In genomic region chr19:50341091-50341564, GRCh38 we compare ENCODE assay signal across 11 cellular contexts. TPM values are rescaled to one million over a fixed set of nuclear protein-coding genes. Genes with fewer than 3 reads are reported as not detected.
DNase-seq lines count a peak whose midpoint lies in the region; ATAC-seq, FAIRE-seq and TF ChIP-seq lines count a peak whose summit lies in the region.
"Had no signal": no experiment of that assay in that cellular context is flagged by ENCODE, and none has a peak within 500 bp of the region (broad histone marks: within the 10 kb centered on the region; RNA-seq: fewer than 3 reads in every experiment).

No MANE protein-coding gene starts in this region.

- DNase-seq in GM18507 (ENCODE audit: extremely low spot score, insufficient read length, low read depth) (no peak), Karpas-422 (peak; percentile 97), right lobe of liver (no peak), NCI-H187 treated with DMSO at 0.1 percent for 48 hours (lab: John Stamatoyannopoulos, UW) (no peak), T-helper 2 cell (no peak), NCI-H345 (lab: John Stamatoyannopoulos, UW) (no peak)
- DNase-seq in stimulated activated CD4-positive, alpha-beta T cell treated with anti-CD3 and anti-CD28 coated beads, Interleukin-4, amount 100 ng/mL, for 4 hours: no peak
- DNase-seq: mesenchymal stem cell, testis had no signal

- H3K9me3 ChIP-seq in Karpas-422 (ENCODE audit: low read length) (no peaks in the 10 kb centered on the region; the same call in 1 of the 2 replicates), right lobe of liver (no peaks in the 10 kb centered on the region)
- H3K9me3 ChIP-seq: testis had no signal

- peak; percentile 96 for FAIRE-seq in GM18507 (lab: Jason Lieb, UNC)

- peaks cover 28% of the 10 kb centered on the region; the same call in 1 of the 2 replicates for H4K20me1 ChIP-seq in Karpas-422 (ENCODE audit: insufficient read depth, low read depth, low read length)

- H2AFZ ChIP-seq in Karpas-422 (ENCODE audit: low read length): no peak overlapping the region

- H3K36me3 ChIP-seq in Karpas-422 (ENCODE audit: insufficient read depth, low read length) (peaks cover 48% of the 10 kb centered on the region), right lobe of liver (no peaks in the 10 kb centered on the region)

- H3K27me3 ChIP-seq in Karpas-422 (ENCODE audit: low read length) (no peaks in the 10 kb centered on the region), right lobe of liver (no peaks in the 10 kb centered on the region)
- H3K27me3 ChIP-seq: testis had no signal

- intact Hi-C loops in right lobe of liver (cut with DNase I): no loop called here

- H3K79me2 ChIP-seq in Karpas-422 (ENCODE audit: low read length): peaks cover 49% of the 10 kb centered on the region

- H3K27ac ChIP-seq in Karpas-422 (ENCODE audit: low read length) (peak overlapping the region; percentile 95), right lobe of liver (no peak overlapping the region)
- H3K27ac ChIP-seq: testis had no signal

- H3K9me2 ChIP-seq in Karpas-422 (replicated peaks; ENCODE audit: insufficient read depth, low read length): no peaks in the 10 kb centered on the region

- H3K4me3 ChIP-seq in Karpas-422 (ENCODE audit: low read length) (peak overlapping the region; percentile 44), right lobe of liver (no peak overlapping the region)
- H3K4me3 ChIP-seq: testis had no signal

- WGBS in right lobe of liver (ENCODE audit: insufficient coverage, low coverage, low lambda C conversion rate, missing lambda C conversion rate): 33% methylated on average over 1 of the region's 3 CpGs

- peaks cover 82% of the 10 kb centered on the region for H3K4me1 ChIP-seq in Karpas-422 (ENCODE audit: low read length)
- no peaks in the 10 kb centered on the region for H3K4me1 ChIP-seq in right lobe of liver
- H3K4me1 ChIP-seq: testis had no signal

- H3K4me2 ChIP-seq in Karpas-422 (ENCODE audit: low read depth, low read length, poor library complexity, severe bottlenecking): peak overlapping the region; percentile 81

- no peak for TF ChIP-seq CTCF in right lobe of liver (IDR thresholded peaks at IDR 0.05)

- TF ChIP-seq POLR2A in right lobe of liver (IDR thresholded peaks at IDR 0.05): no peak

- H3K9ac ChIP-seq in Karpas-422 (ENCODE audit: low read length): peak overlapping the region; percentile 50

- peak; percentile 38 for ATAC-seq in GM21737 (IDR thresholded peaks at IDR 0.05; ENCODE audit: unreplicated experiment)
- peak; percentile 34 to 67 (median 50) for ATAC-seq in right lobe of liver

RNA-seq across cellular contexts. Expression of gene KCNC3, which starts 12.0 kb away (rescaled TPM):
- total RNA-seq in Karpas-422 (2014; rRNA removed; shearing (Covaris generic); ENCODE audit: low replicate concordance): 10.8 and 18.1 TPM in 2 replicates
- total RNA-seq in right lobe of liver: 1 to 10 TPM in 5 of 6 experiments, under 1 TPM in 1; 0.92 to 3.0 (median 2.3) TPM

RNA-seq across cellular contexts. Expression of gene NAPSA, which starts 24.3 kb away (rescaled TPM):
- 0.11 and 2.3 TPM in 2 replicates for total RNA-seq in Karpas-422 (2014; rRNA removed; shearing (Covaris generic); ENCODE audit: low replicate concordance)
- 1 to 10 TPM in 3 of 6 experiments, under 1 TPM in 3; 0.19 to 2.2 (median 1.0) TPM for total RNA-seq in right lobe of liver
- total RNA-seq: NCI-H460 had no signal

RNA-seq across cellular contexts. Expression of gene NR1H2, which starts 35.1 kb away (rescaled TPM):
- 68.2 and 120 TPM in 2 replicates for total RNA-seq in Karpas-422 (2014; rRNA removed; shearing (Covaris generic); ENCODE audit: low replicate concordance)
- 10 to 100 TPM; 23.6 to 57.9 (median 33.8) TPM for total RNA-seq in right lobe of liver

RNA-seq across cellular contexts. Expression of gene POLD1, which starts 43.0 kb away (rescaled TPM):
- total RNA-seq in Karpas-422 (2014; rRNA removed; shearing (Covaris generic); ENCODE audit: low replicate concordance): 53.4 and 98.8 TPM in 2 replicates
- total RNA-seq in right lobe of liver: 10 to 100 TPM in 2 of 6 experiments, 1 to 10 TPM in 4; 6.2 to 13.1 (median 9.2) TPM
